ENCODE assay signal across 8 cellular contexts in the genomic region with DNA sequence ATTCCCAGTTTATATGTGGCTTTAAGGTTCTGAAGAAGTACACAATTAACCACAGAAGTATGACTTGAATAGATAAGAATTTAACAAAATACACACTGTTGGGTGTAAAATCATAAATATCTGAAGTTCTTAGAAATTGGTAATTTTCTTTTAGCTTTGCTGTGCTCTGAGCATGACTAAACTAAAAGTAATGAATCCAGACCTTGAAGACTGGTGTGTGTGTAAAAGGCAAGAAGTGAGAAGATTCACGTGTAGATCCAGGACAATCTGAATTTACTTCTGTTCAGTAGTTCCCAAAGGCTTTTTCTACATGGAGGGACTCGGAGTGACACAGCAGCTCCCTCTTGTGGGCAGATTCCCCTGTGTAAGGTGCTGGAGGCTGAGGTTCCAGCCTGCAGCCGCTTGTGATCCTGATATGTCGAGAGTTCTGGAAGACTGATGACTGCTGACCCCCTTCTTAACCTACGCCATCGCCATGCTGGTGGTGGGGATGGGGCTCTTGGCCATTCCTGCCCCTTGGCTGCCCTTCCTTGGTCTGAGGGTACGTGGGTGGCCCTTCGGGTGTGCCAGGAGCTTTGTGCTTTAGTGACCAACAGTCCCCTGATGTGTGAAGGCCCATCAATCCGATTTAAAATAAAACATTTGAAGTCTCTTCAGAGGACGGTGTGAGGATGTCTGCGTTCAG.
DNase-seq lines count a peak whose midpoint lies in the region; ATAC-seq and TF ChIP-seq lines count a peak whose summit lies in the region.

No MANE protein-coding gene starts in this region.

- intact Hi-C loops in heart left ventricle (cut with DNase I) = loop anchor here in 8 of 10 donors (1.0 to 10.0 kb wide), 7 partner anchors 188 to 685 kb away; partner anchors contain the start of genes SUMO3 (in 2 of the 8) and PTTG1IP (in 1 of the 8)

- TF ChIP-seq CTCF in MM.1S (IDR thresholded peaks at IDR 0.05; ENCODE audit: low read length) = peak; percentile 96
- peak; percentile 76 to 93 (median 88) for TF ChIP-seq CTCF in heart left ventricle (IDR thresholded peaks at IDR 0.05)

- no peaks in the 10 kb centered on the region for H3K79me2 ChIP-seq in MM.1S (ENCODE audit: low read length)

- H3K27ac Mint-ChIP-seq in activated naive CD8-positive, alpha-beta T cell treated with anti-CD3 and anti-CD28 coated beads, Interleukin-2, amount 50 U/mL, for 24 hours = no peak overlapping the region

- H3K9ac ChIP-seq in MM.1S (ENCODE audit: low read length) = no peak overlapping the region

- no peaks in the 10 kb centered on the region for H3F3A ChIP-seq in MM.1S (ENCODE audit: insufficient read depth, low read length)

- H3K9me3 ChIP-seq in MM.1S (replicated peaks; ENCODE audit: insufficient read depth, low read length) (no peaks in the 10 kb centered on the region), heart left ventricle (no peaks in the 10 kb centered on the region)

- peak; percentile 85 for DNase-seq in EL
- DNase-seq in MM.1S = peak; percentile 83
- DNase-seq in activated naive CD8-positive, alpha-beta T cell treated with anti-CD3 and anti-CD28 coated beads, Interleukin-2, amount 50 U/mL, for 24 hours = peak; percentile 74
- peak; percentile 84 to 91 (median 84) for DNase-seq in heart left ventricle
- peak; percentile 58 for DNase-seq in pulmonary artery endothelial cell (ENCODE audit: low read depth, low spot score)
- DNase-seq in NCI-H774 (lab: John Stamatoyannopoulos, UW) = no peak

- H3K36me3 Mint-ChIP-seq in activated naive CD8-positive, alpha-beta T cell treated with anti-CD3 and anti-CD28 coated beads, Interleukin-2, amount 50 U/mL, for 24 hours (ENCODE audit: low read depth) = peaks cover 14% of the 10 kb centered on the region

- no peaks in the 10 kb centered on the region for H3K9me3 Mint-ChIP-seq in activated naive CD8-positive, alpha-beta T cell treated with anti-CD3 and anti-CD28 coated beads, Interleukin-2, amount 50 U/mL, for 24 hours

- ATAC-seq in SK-N-SH treated with all-trans-retinoic acid at 6 μM for 48 hours (peak; percentile 85), heart left ventricle (peak; percentile 52 to 69 (median 64)), HG03442 (IDR thresholded peaks at IDR 0.05; ENCODE audit: unreplicated experiment) (no peak)
- no peak for ATAC-seq in activated naive CD8-positive, alpha-beta T cell treated with anti-CD3 and anti-CD28 coated beads, Interleukin-2, amount 50 U/mL, for 24 hours

- H3K27me3 Mint-ChIP-seq in activated naive CD8-positive, alpha-beta T cell treated with anti-CD3 and anti-CD28 coated beads, Interleukin-2, amount 50 U/mL, for 24 hours = no peaks in the 10 kb centered on the region

- H3K4me2 ChIP-seq in MM.1S (ENCODE audit: low read depth, low read length) = no peak overlapping the region

- TF ChIP-seq POLR2A in heart left ventricle (IDR thresholded peaks at IDR 0.05) = no peak

- WGBS in heart left ventricle, 4 donors = 41 to 44% (median 42%) methylated on average over 7 to 11 of the region's 11 CpGs

- H3K4me3 ChIP-seq in MM.1S (ENCODE audit: low read length) (no peak overlapping the region), heart left ventricle (no peak overlapping the region)

- H3K27me3 ChIP-seq in MM.1S (replicated peaks; ENCODE audit: insufficient read depth, low read length) (peaks cover 69% of the 10 kb centered on the region), heart left ventricle (no peaks in the 10 kb centered on the region)

- peaks cover 18% of the 10 kb centered on the region for H3K4me1 Mint-ChIP-seq in activated naive CD8-positive, alpha-beta T cell treated with anti-CD3 and anti-CD28 coated beads, Interleukin-2, amount 50 U/mL, for 24 hours

- no peak overlapping the region for H3K4me3 Mint-ChIP-seq in activated naive CD8-positive, alpha-beta T cell treated with anti-CD3 and anti-CD28 coated beads, Interleukin-2, amount 50 U/mL, for 24 hours

- no peaks in the 10 kb centered on the region for H3K4me1 ChIP-seq in MM.1S (ENCODE audit: low read length)
- H3K4me1 ChIP-seq in heart left ventricle = peaks cover 0 to 40% (median 12%) of the 10 kb centered on the region in 12 donors

- no peaks in the 10 kb centered on the region for H3K9me2 ChIP-seq in MM.1S (replicated peaks; ENCODE audit: insufficient read depth, low read length)

- H3K27ac ChIP-seq in MM.1S (ENCODE audit: low read length) = no peak overlapping the region
- no peak overlapping the region for H3K27ac ChIP-seq in heart left ventricle

- H3K36me3 ChIP-seq in MM.1S (replicated peaks; ENCODE audit: insufficient read depth, low read length) (no peaks in the 10 kb centered on the region), heart left ventricle (peaks cover 0 to 8% (median 0%) of the 10 kb centered on the region in 9 donors)

- H4K20me1 ChIP-seq in MM.1S (ENCODE audit: insufficient read depth, low read length) = no peaks in the 10 kb centered on the region

- H2AFZ ChIP-seq in MM.1S (ENCODE audit: low read length) = no peak overlapping the region

TF ChIP-seq in SK-N-SH treated with all-trans-retinoic acid at 6 μM for 48 hours, 23 proteins besides CTCF, POLR2A, EP300 and RAD21:
- TF ChIP-seq, protein P1, sequence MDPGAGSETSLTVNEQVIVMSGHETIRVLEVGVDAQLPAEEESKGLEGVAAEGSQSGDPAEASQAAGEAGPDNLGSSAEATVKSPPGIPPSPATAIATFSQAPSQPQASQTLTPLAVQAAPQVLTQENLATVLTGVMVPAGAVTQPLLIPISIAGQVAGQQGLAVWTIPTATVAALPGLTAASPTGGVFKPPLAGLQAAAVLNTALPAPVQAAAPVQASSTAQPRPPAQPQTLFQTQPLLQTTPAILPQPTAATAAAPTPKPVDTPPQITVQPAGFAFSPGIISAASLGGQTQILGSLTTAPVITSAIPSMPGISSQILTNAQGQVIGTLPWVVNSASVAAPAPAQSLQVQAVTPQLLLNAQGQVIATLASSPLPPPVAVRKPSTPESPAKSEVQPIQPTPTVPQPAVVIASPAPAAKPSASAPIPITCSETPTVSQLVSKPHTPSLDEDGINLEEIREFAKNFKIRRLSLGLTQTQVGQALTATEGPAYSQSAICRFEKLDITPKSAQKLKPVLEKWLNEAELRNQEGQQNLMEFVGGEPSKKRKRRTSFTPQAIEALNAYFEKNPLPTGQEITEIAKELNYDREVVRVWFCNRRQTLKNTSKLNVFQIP (CRISPR knock-in tag; IDR thresholded peaks at IDR 0.05; ENCODE audit: borderline replicate concordance, low read depth) = no peak
- TF ChIP-seq PPARA (CRISPR knock-in tag; IDR thresholded peaks at IDR 0.05; ENCODE audit: borderline replicate concordance) (no peak), ARNTL (CRISPR knock-in tag; IDR thresholded peaks at IDR 0.05; ENCODE audit: borderline replicate concordance, low read depth) (no peak), CREB5 (CRISPR knock-in tag; IDR thresholded peaks at IDR 0.05; ENCODE audit: low read depth) (no peak), SNAI2 (CRISPR knock-in tag; IDR thresholded peaks at IDR 0.05) (no peak), ZNF565 (CRISPR knock-in tag; conservative IDR thresholded peaks at IDR 0.05; ENCODE audit: low read depth) (no peak)

Comparison
In these comparisons a context has a peak if more than half of its experiments do, and no peak if none do; other contexts are left out.
1. ATAC-seq: peak in SK-N-SH treated with all-trans-retinoic acid at 6 μM for 48 hours (single experiment) and heart left ventricle (4 of 4); none in activated naive CD8-positive, alpha-beta T cell treated with anti-CD3 and anti-CD28 coated beads, Interleukin-2, amount 50 U/mL, for 24 hours (single experiment) and HG03442 (single experiment).